9 cellular contexts compared by ENCODE assay signal in genomic region chr13:101626925-101627555, GRCh38.
A peak's percentile ranks its signal among the peaks of the same experiment; 100 is the strongest.
DNase-seq lines count a peak whose midpoint lies in the region; ATAC-seq and TF ChIP-seq lines count a peak whose summit lies in the region.
"Had no signal": no experiment of that assay in that cellular context is flagged by ENCODE, and none has a peak within 500 bp of the region (broad histone marks: within the 10 kb centered on the region; RNA-seq: fewer than 3 reads in every experiment).

No MANE protein-coding gene starts in this region.

- no peak overlapping the region for H2BK120ac ChIP-seq in mesenchymal stem cell (ENCODE audit: low read depth, low read length)

- no peak for TF ChIP-seq CTCF in GM20000 (IDR thresholded peaks at IDR 0.05; ENCODE audit: extremely low read depth, missing control alignments)

- H3K27me3 Mint-ChIP-seq in activated T-helper 2 cell treated with anti-CD3 and anti-CD28 coated beads, Interferon-gamma antibody, Interleukin-2, Interleukin-4, amounts not matched to agents 10 μg/mL and 5 μg/mL and 100 μg/mL, durations not matched to agents 14 hours and 24 hours and 36 hours (ENCODE audit: low read depth), result peaks cover 34% of the 10 kb centered on the region

- peaks cover 4% of the 10 kb centered on the region for H3K4me1 ChIP-seq in mesenchymal stem cell (ENCODE audit: control insufficient read depth, insufficient read depth, low read depth, low read length)

- H3K14ac ChIP-seq in mesenchymal stem cell (ENCODE audit: low read length in 2 of 2), result no peak overlapping the region

- no peaks in the 10 kb centered on the region for H3K36me3 Mint-ChIP-seq in activated T-helper 2 cell treated with anti-CD3 and anti-CD28 coated beads, Interferon-gamma antibody, Interleukin-2, Interleukin-4, amounts not matched to agents 10 μg/mL and 5 μg/mL and 100 μg/mL, durations not matched to agents 14 hours and 24 hours and 36 hours (ENCODE audit: low read depth)

- H3K36me3 ChIP-seq in mesenchymal stem cell (ENCODE audit: control insufficient read depth in 1 of 2, insufficient read depth in 2 of 2, low read depth in 1 of 2, low read length in 2 of 2), result no peaks in the 10 kb centered on the region

- no peak overlapping the region for H4K91ac ChIP-seq in mesenchymal stem cell (ENCODE audit: low read length)

- no peak overlapping the region for H2AFZ ChIP-seq in mesenchymal stem cell (ENCODE audit: low read depth, low read length)

- H3K27ac Mint-ChIP-seq in activated T-helper 2 cell treated with anti-CD3 and anti-CD28 coated beads, Interferon-gamma antibody, Interleukin-2, Interleukin-4, amounts not matched to agents 10 μg/mL and 5 μg/mL and 100 μg/mL, durations not matched to agents 14 hours and 24 hours and 36 hours, result peak overlapping the region; percentile 66

- DNase-seq in GM20000 (ENCODE audit: low spot score) (peak; percentile 35), mesenchymal stem cell (peak; percentile 32), nucleus accumbens (lab: John Stamatoyannopoulos, UW) (no peak), SW480 (ENCODE audit: low spot score) (no peak)
- DNase-seq in activated T-helper 2 cell treated with anti-CD3 and anti-CD28 coated beads, Interferon-gamma antibody, Interleukin-2, Interleukin-4, amounts not matched to agents 10 μg/mL and 5 μg/mL and 100 μg/mL, durations not matched to agents 14 hours and 24 hours and 36 hours (ENCODE audit: low spot score), result peak; percentile 13
- DNase-seq in activated CD8-positive, alpha-beta memory T cell treated with anti-CD3 and anti-CD28 coated beads for 24 hours, result no peak

- no peaks in the 10 kb centered on the region for H3K27me3 ChIP-seq in mesenchymal stem cell (ENCODE audit: control insufficient read depth in 1 of 2, insufficient read depth in 1 of 2, low read length in 2 of 2)

- H2BK15ac ChIP-seq in mesenchymal stem cell (ENCODE audit: low read depth, poor library complexity, severe bottlenecking), result no peak overlapping the region

- H2BK12ac ChIP-seq in mesenchymal stem cell (ENCODE audit: low read length in 2 of 2), result no peak overlapping the region

- H3K4me3 ChIP-seq in GM08714 (ENCODE audit: low read length) (0 out of 2 replicates have a peak overlapping the region, but pooled peaks have one; percentile 15), mesenchymal stem cell (ENCODE audit: insufficient read depth in 1 of 2, low read depth in 1 of 2, low read length in 2 of 2) (peak overlapping the region in 1 of 2 experiments; percentile 71)

- 100% methylated on average over 1 of the region's 4 CpGs for WGBS in mesenchymal stem cell

- no peaks in the 10 kb centered on the region for H3K9me3 Mint-ChIP-seq in activated T-helper 2 cell treated with anti-CD3 and anti-CD28 coated beads, Interferon-gamma antibody, Interleukin-2, Interleukin-4, amounts not matched to agents 10 μg/mL and 5 μg/mL and 100 μg/mL, durations not matched to agents 14 hours and 24 hours and 36 hours

- H3K27ac ChIP-seq in mesenchymal stem cell (ENCODE audit: low read length, poor library complexity, severe bottlenecking), result peak overlapping the region; percentile 50
- H3K27ac ChIP-seq: VCaP had no signal

- no peaks in the 10 kb centered on the region for H3K79me1 ChIP-seq in mesenchymal stem cell (replicated peaks; ENCODE audit: low read length, poor library complexity, severe bottlenecking)

- no peak overlapping the region for H2AK5ac ChIP-seq in mesenchymal stem cell (ENCODE audit: low read length, severe bottlenecking)

- H2BK5ac ChIP-seq in mesenchymal stem cell (ENCODE audit: low read depth, low read length, poor library complexity, severe bottlenecking), result no peak overlapping the region

- peak; percentile 91 for ATAC-seq in HG03565 (IDR thresholded peaks at IDR 0.05; ENCODE audit: unreplicated experiment)

- no peak overlapping the region for H4K8ac ChIP-seq in mesenchymal stem cell (ENCODE audit: low read length)

- H3K18ac ChIP-seq in mesenchymal stem cell (ENCODE audit: low read depth in 1 of 2, low read length in 2 of 2), result no peak overlapping the region

- intact Hi-C loops in activated T-helper 2 cell treated with anti-CD3 and anti-CD28 coated beads, Interferon-gamma antibody, Interleukin-2, Interleukin-4, amounts not matched to agents 10 μg/mL and 5 μg/mL and 100 μg/mL, durations not matched to agents 14 hours and 24 hours and 36 hours (cut with micrococcal nuclease), result loop anchor here (1.0 to 10.0 kb wide), 8 partner anchors 16 to 1246 kb away; partner anchors contain the start of gene TEX30

- H3K4me2 ChIP-seq in mesenchymal stem cell (ENCODE audit: low read length, poor library complexity, severe bottlenecking), result peak overlapping the region; percentile 50

- no peaks in the 10 kb centered on the region for H3K9me3 ChIP-seq in mesenchymal stem cell (ENCODE audit: control insufficient read depth, low read length)

- H3K4ac ChIP-seq in mesenchymal stem cell (ENCODE audit: low read depth in 1 of 2, low read length in 2 of 2), result no peak overlapping the region

- H3K4me3 Mint-ChIP-seq in activated T-helper 2 cell treated with anti-CD3 and anti-CD28 coated beads, Interferon-gamma antibody, Interleukin-2, Interleukin-4, amounts not matched to agents 10 μg/mL and 5 μg/mL and 100 μg/mL, durations not matched to agents 14 hours and 24 hours and 36 hours (ENCODE audit: low read depth), result no peak overlapping the region

- H3K23ac ChIP-seq in mesenchymal stem cell (ENCODE audit: low read length in 2 of 2), result no peak overlapping the region

- H3K9ac ChIP-seq in mesenchymal stem cell (ENCODE audit: low read length), result peak overlapping the region; percentile 90

- H3K4me1 Mint-ChIP-seq in activated T-helper 2 cell treated with anti-CD3 and anti-CD28 coated beads, Interferon-gamma antibody, Interleukin-2, Interleukin-4, amounts not matched to agents 10 μg/mL and 5 μg/mL and 100 μg/mL, durations not matched to agents 14 hours and 24 hours and 36 hours (ENCODE audit: low read depth), result peaks cover 36% of the 10 kb centered on the region

Comparison
In these comparisons a context has a peak if more than half of its experiments do, and no peak if none do; other contexts are left out.
1. DNase-seq: peak in GM20000 (single experiment), activated T-helper 2 cell treated with anti-CD3 and anti-CD28 coated beads, Interferon-gamma antibody, Interleukin-2, Interleukin-4, amounts not matched to agents 10 μg/mL and 5 μg/mL and 100 μg/mL, durations not matched to agents 14 hours and 24 hours and 36 hours (single experiment) and mesenchymal stem cell (single experiment); none in nucleus accumbens (0 of 56), activated CD8-positive, alpha-beta memory T cell treated with anti-CD3 and anti-CD28 coated beads for 24 hours (single experiment) and SW480 (single experiment).